In the genomic region with DNA sequence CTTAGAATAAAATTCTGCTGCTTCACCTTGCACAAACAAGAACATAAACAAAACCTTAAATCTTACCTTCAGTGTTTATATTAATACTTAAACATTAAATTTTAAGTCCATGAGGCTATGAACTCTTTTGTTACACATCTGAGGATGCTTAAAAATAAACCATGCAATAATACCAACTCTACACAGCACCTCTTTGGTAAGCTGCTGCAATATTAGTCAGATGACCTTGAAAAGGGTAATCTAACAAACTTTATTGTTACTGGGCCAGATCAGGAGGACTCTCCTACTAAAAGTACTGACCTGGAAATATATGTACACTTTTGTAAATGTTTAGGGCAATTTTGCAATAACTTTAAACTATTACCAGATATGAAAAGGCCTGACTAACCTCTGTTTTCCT, we compare ENCODE assay signal across 9 cellular contexts. TPM values are rescaled to one million over a fixed set of nuclear protein-coding genes. Genes with fewer than 3 reads are reported as not detected.
DNase-seq lines count a peak whose midpoint lies in the region; ATAC-seq, FAIRE-seq and TF ChIP-seq lines count a peak whose summit lies in the region.
"Had no signal": no experiment of that assay in that cellular context is flagged by ENCODE, and none has a peak within 500 bp of the region (broad histone marks: within the 10 kb centered on the region; RNA-seq: fewer than 3 reads in every experiment).

No MANE protein-coding gene starts in this region.

- intact Hi-C loops in kidney (cut with DNase I): no loop called here

- peaks cover 0 to 5% of the 10 kb centered on the region in 2 donors for H3K4me1 ChIP-seq in kidney (ENCODE audit: control insufficient read depth in 1 of 2, insufficient read depth in 1 of 2, low read depth in 1 of 2, low read length in 2 of 2)
- peaks cover 0 to 21% (median 13%) of the 10 kb centered on the region in 5 donors for H3K4me1 ChIP-seq in subcutaneous abdominal adipose tissue (ENCODE audit: control insufficient read depth in 5 of 5, insufficient read depth in 5 of 5, low read length in 5 of 5)

- no peaks in the 10 kb centered on the region for H3K27me3 ChIP-seq in subcutaneous abdominal adipose tissue (ENCODE audit: control insufficient read depth in 5 of 5, insufficient read depth in 4 of 5, low read length in 5 of 5)

- H3K27ac ChIP-seq in kidney (ENCODE audit: low read depth in 2 of 2, low read length in 2 of 2) (peak overlapping the region; percentile 86 to 94), subcutaneous abdominal adipose tissue (ENCODE audit: low read depth, low read length) (peak overlapping the region; percentile 97)

- H3K27me3 Mint-ChIP-seq in T-helper 1 cell treated with Interleukin-12 subunit alpha and Interleukin-12 subunit beta and Interleukin-4 antibody, amounts not matched to agents 30 μg/mL and 1 μg/mL, for 36 hours (ENCODE audit: low read depth): peaks cover 9% of the 10 kb centered on the region
- H3K27me3 Mint-ChIP-seq in activated naive CD8-positive, alpha-beta T cell treated with anti-CD3 and anti-CD28 coated beads, Interleukin-2, amount 10 ng/mL, durations not matched to agents 7 days and 5 days: peaks cover 15% of the 10 kb centered on the region

- H3K9ac ChIP-seq in kidney (ENCODE audit: low read length in 2 of 2) (peak overlapping the region; percentile 77 to 98), subcutaneous abdominal adipose tissue (ENCODE audit: low read length in 5 of 5) (peak overlapping the region; percentile 78 to 94 (median 90))

- H3K4me1 Mint-ChIP-seq in T-helper 1 cell treated with Interleukin-12 subunit alpha and Interleukin-12 subunit beta and Interleukin-4 antibody, amounts not matched to agents 30 μg/mL and 1 μg/mL, for 36 hours (ENCODE audit: low read depth): peaks cover 21% of the 10 kb centered on the region
- peaks cover 19% of the 10 kb centered on the region for H3K4me1 Mint-ChIP-seq in activated naive CD8-positive, alpha-beta T cell treated with anti-CD3 and anti-CD28 coated beads, Interleukin-2, amount 10 ng/mL, durations not matched to agents 7 days and 5 days

- H3K27ac Mint-ChIP-seq in T-helper 1 cell treated with Interleukin-12 subunit alpha and Interleukin-12 subunit beta and Interleukin-4 antibody, amounts not matched to agents 30 μg/mL and 1 μg/mL, for 36 hours: peak overlapping the region; percentile 100
- H3K27ac Mint-ChIP-seq in activated naive CD8-positive, alpha-beta T cell treated with anti-CD3 and anti-CD28 coated beads, Interleukin-2, amount 10 ng/mL, durations not matched to agents 7 days and 5 days: peak overlapping the region; percentile 100

- H3K4me3 Mint-ChIP-seq in T-helper 1 cell treated with Interleukin-12 subunit alpha and Interleukin-12 subunit beta and Interleukin-4 antibody, amounts not matched to agents 30 μg/mL and 1 μg/mL, for 36 hours: peak overlapping the region; percentile 100
- peak overlapping the region; percentile 100 for H3K4me3 Mint-ChIP-seq in activated naive CD8-positive, alpha-beta T cell treated with anti-CD3 and anti-CD28 coated beads, Interleukin-2, amount 10 ng/mL, durations not matched to agents 7 days and 5 days

- H3K9me3 ChIP-seq in kidney (ENCODE audit: control insufficient read depth in 1 of 2, low read length in 2 of 2): no peaks in the 10 kb centered on the region
- H3K9me3 ChIP-seq in subcutaneous abdominal adipose tissue (ENCODE audit: control insufficient read depth in 5 of 5, low read length in 5 of 5): no peaks in the 10 kb centered on the region

- H3K36me3 ChIP-seq in kidney (ENCODE audit: control insufficient read depth in 1 of 2, insufficient read depth in 2 of 2, low read length in 2 of 2) (peaks cover 10 to 12% of the 10 kb centered on the region in 2 donors), subcutaneous abdominal adipose tissue (ENCODE audit: control insufficient read depth in 5 of 5, insufficient read depth in 5 of 5, low read length in 5 of 5) (peaks cover 14 to 28% (median 19%) of the 10 kb centered on the region in 5 donors)

- H3K4me3 ChIP-seq in kidney (ENCODE audit: low read length in 2 of 2) (peak overlapping the region; percentile 85 to 99), subcutaneous abdominal adipose tissue (ENCODE audit: low read depth in 1 of 5, low read length in 5 of 5) (peak overlapping the region; percentile 79 to 99 (median 95))

- DNase-seq in T-helper 1 cell (no peak), kidney (no peak), SHP77 (lab: John Stamatoyannopoulos, UW) (no peak), mesenteric fat pad (ENCODE audit: low spot score) (no peak)
- no peak for DNase-seq in activated naive CD8-positive, alpha-beta T cell treated with anti-CD3 and anti-CD28 coated beads, Interleukin-2, amount 10 ng/mL, durations not matched to agents 7 days and 5 days
- DNase-seq: activated CD8-positive, alpha-beta memory T cell treated with anti-CD3 and anti-CD28 coated beads, Interleukin-2, amount 50 U/mL, for 4 hours had no signal

- no peak for ATAC-seq in activated naive CD8-positive, alpha-beta T cell treated with anti-CD3 and anti-CD28 coated beads, Interleukin-2, amount 10 ng/mL, durations not matched to agents 7 days and 5 days (ENCODE audit: low read depth)
- no peak for ATAC-seq in HG03460 (IDR thresholded peaks at IDR 0.05; ENCODE audit: unreplicated experiment)

- FAIRE-seq in kidney (lab: Jason Lieb, UNC): no peak

- POLR2A ChIA-PET in activated naive CD8-positive, alpha-beta T cell treated with anti-CD3 and anti-CD28 coated beads, Interleukin-2, amount 10 ng/mL, durations not matched to agents 7 days and 5 days (lab: Charles Lee): interaction anchor here (1.2 to 2.4 kb wide), 3 partner anchors 22 to 63 kb away, joined by 4 to 12 read pairs (median 10); partner anchors contain the start of genes CSDE1 and NRAS

- no peak for TF ChIP-seq CTCF in kidney (IDR thresholded peaks at IDR 0.05; ENCODE audit: borderline replicate concordance, extremely low read depth, insufficient read depth)

- peaks cover 37% of the 10 kb centered on the region for H3K36me3 Mint-ChIP-seq in T-helper 1 cell treated with Interleukin-12 subunit alpha and Interleukin-12 subunit beta and Interleukin-4 antibody, amounts not matched to agents 30 μg/mL and 1 μg/mL, for 36 hours (ENCODE audit: low read depth)
- H3K36me3 Mint-ChIP-seq in activated naive CD8-positive, alpha-beta T cell treated with anti-CD3 and anti-CD28 coated beads, Interleukin-2, amount 10 ng/mL, durations not matched to agents 7 days and 5 days: peaks cover 15% of the 10 kb centered on the region

- H3K9me3 Mint-ChIP-seq in T-helper 1 cell treated with Interleukin-12 subunit alpha and Interleukin-12 subunit beta and Interleukin-4 antibody, amounts not matched to agents 30 μg/mL and 1 μg/mL, for 36 hours: no peaks in the 10 kb centered on the region
- peaks cover 1% of the 10 kb centered on the region for H3K9me3 Mint-ChIP-seq in activated naive CD8-positive, alpha-beta T cell treated with anti-CD3 and anti-CD28 coated beads, Interleukin-2, amount 10 ng/mL, durations not matched to agents 7 days and 5 days

RNA-seq across cellular contexts. Expression of gene SIKE1, which starts 0.8 kb away (rescaled TPM):
- total RNA-seq in activated naive CD8-positive, alpha-beta T cell treated with anti-CD3 and anti-CD28 coated beads, Interleukin-2, amount 10 ng/mL, durations not matched to agents 7 days and 5 days: 10 to 100 TPM; 64.9 to 72.7 TPM
- total RNA-seq in kidney (36.8 TPM), mesenteric fat pad (34.8 TPM)
- polyA plus RNA-seq in kidney (ENCODE audit: insufficient read depth, low read depth, low replicate concordance): 21.2 TPM

RNA-seq across cellular contexts. Expression of gene CSDE1, which starts 21.9 kb away (rescaled TPM):
- total RNA-seq in activated naive CD8-positive, alpha-beta T cell treated with anti-CD3 and anti-CD28 coated beads, Interleukin-2, amount 10 ng/mL, durations not matched to agents 7 days and 5 days: 100 to 1,000 TPM; 401 to 410 TPM
- total RNA-seq in kidney: 486 TPM
- 165 TPM for polyA plus RNA-seq in kidney (ENCODE audit: insufficient read depth, low read depth, low replicate concordance)
- 715 TPM for total RNA-seq in mesenteric fat pad
